In genomic region chr13:20191311-20191901, GRCh38 we compare ENCODE assay signal across 1 cellular context.
TF ChIP-seq lines count a peak whose summit lies in the region.

No MANE protein-coding gene starts in this region.

TF ChIP-seq in HepG2, 621 proteins besides CTCF, POLR2A, EP300 and RAD21:
- TF ChIP-seq PPARG (CRISPR knock-in tag; conservative IDR thresholded peaks at IDR 0.05) (no peak), DNMT1 (CRISPR knock-in tag; IDR thresholded peaks at IDR 0.05) (no peak), ZFP36 (IDR thresholded peaks at IDR 0.05; ENCODE audit: borderline replicate concordance, low read depth, low read length, partially characterized antibody) (no peak), AHDC1 (CRISPR knock-in tag; IDR thresholded peaks at IDR 0.05; ENCODE audit: borderline replicate concordance) (no peak), ZNF839 (CRISPR knock-in tag; IDR thresholded peaks at IDR 0.05; ENCODE audit: borderline replicate concordance) (no peak), MTA1 (CRISPR knock-in tag; IDR thresholded peaks at IDR 0.05; ENCODE audit: borderline replicate concordance) (no peak), AGO2 (optimal IDR thresholded peaks at IDR 0.05; ENCODE audit: low read depth, low read length) (no peak), ZNF326 (CRISPR knock-in tag; IDR thresholded peaks at IDR 0.05; ENCODE audit: borderline replicate concordance) (no peak), TIGD3 (CRISPR knock-in tag; IDR thresholded peaks at IDR 0.05; ENCODE audit: borderline replicate concordance) (no peak), ZNF766 (CRISPR knock-in tag; IDR thresholded peaks at IDR 0.05; ENCODE audit: borderline replicate concordance) (no peak), ZNF225 (CRISPR knock-in tag; IDR thresholded peaks at IDR 0.05) (no peak), ZNF432 (CRISPR knock-in tag; IDR thresholded peaks at IDR 0.05; ENCODE audit: borderline replicate concordance) (no peak), ZNF10 (CRISPR knock-in tag; IDR thresholded peaks at IDR 0.05; ENCODE audit: borderline replicate concordance, low read depth) (no peak), MTF1 (CRISPR knock-in tag; IDR thresholded peaks at IDR 0.05) (no peak), ZNF441 (CRISPR knock-in tag; IDR thresholded peaks at IDR 0.05; ENCODE audit: borderline replicate concordance) (no peak)
